Comparison of ENCODE assay signal across 1 cellular context in genomic region chr17:17701658-17702057, GRCh38.
TF ChIP-seq lines count a peak whose summit lies in the region.

No MANE protein-coding gene starts in this region.

TF ChIP-seq in WTC11, 78 proteins besides CTCF, POLR2A, EP300 and RAD21 (continued from another document):
- TF ChIP-seq PRDM15 (CRISPR knock-in tag; IDR thresholded peaks at IDR 0.05), result no peak
